Comparison of ENCODE assay signal across 26 cellular contexts in genomic region chr3:103963599-103963998, GRCh38.
"Had no signal": no experiment of that assay in that cellular context is flagged by ENCODE, and none has a peak within 500 bp of the region (broad histone marks: within the 10 kb centered on the region; RNA-seq: fewer than 3 reads in every experiment).

No MANE protein-coding gene starts in this region.

- FAIRE-seq: endothelial cell of umbilical vein, frontal cortex, TTC549 had no signal

- H3K36me3 ChIP-seq: ascending aorta, brain microvascular endothelial cell, heart left ventricle, left ventricle myocardium inferior, tibial artery, WERI-Rb-1 had no signal

- H2AFZ ChIP-seq: parathyroid adenoma had no signal

- DNase-seq: activated CD4-positive, alpha-beta T cell treated with anti-CD3 and anti-CD28 coated beads for 1 hour; activated CD4-positive, alpha-beta T cell treated with anti-CD3 and anti-CD28 coated beads, Interleukin-2, amount 50 U/mL, for 1 hour; activated CD8-positive, alpha-beta T cell treated with anti-CD3 and anti-CD28 coated beads, Interleukin-2, amount 10 ng/mL, durations not matched to agents 7 days and 5 days; activated gamma-delta T cell; brain microvascular endothelial cell; caudate nucleus; dermis blood vessel endothelial cell; effector memory CD4-positive, alpha-beta T cell; immature natural killer cell; left ventricle myocardium inferior; nucleus accumbens; right cardiac atrium; stimulated activated CD4-positive, alpha-beta T cell treated with anti-CD3 and anti-CD28 coated beads, Interleukin-12 subunit alpha, Interleukin-12 subunit beta, amount 100 ng/mL, for 4 hours; stimulated activated CD4-positive, alpha-beta T cell treated with anti-CD3 and anti-CD28 coated beads, Interleukin-4, amount 100 ng/mL, for 4 hours; stimulated activated naive CD8-positive, alpha-beta T cell treated with anti-CD3 and anti-CD28 coated beads, Interleukin-15, Interleukin-2, amounts not matched to agents 100 U/mL and 50 U/mL, for 24 hours; substantia nigra; T-cell; tibial artery; WERI-Rb-1 had no signal

- H3K9me3 ChIP-seq: ascending aorta, heart left ventricle, left ventricle myocardium inferior, tibial artery had no signal

- ATAC-seq: activated CD8-positive, alpha-beta T cell treated with anti-CD3 and anti-CD28 coated beads, Interleukin-2, amount 10 ng/mL, durations not matched to agents 7 days and 5 days; esophagus mucosa; heart left ventricle; right cardiac atrium; stimulated activated naive CD8-positive, alpha-beta T cell treated with anti-CD3 and anti-CD28 coated beads, Interleukin-15, Interleukin-2, amounts not matched to agents 100 U/mL and 50 U/mL, for 24 hours; T-cell had no signal

- H3K79me2 ChIP-seq: parathyroid adenoma had no signal

- H3K27me3 ChIP-seq: ascending aorta, brain microvascular endothelial cell, heart left ventricle, tibial artery had no signal

- H3K9ac ChIP-seq: parathyroid adenoma had no signal

- H3K4me3 ChIP-seq: ascending aorta, heart left ventricle, left ventricle myocardium inferior, tibial artery had no signal

- H3K27ac ChIP-seq: ascending aorta, brain microvascular endothelial cell, heart left ventricle, left ventricle myocardium inferior, parathyroid adenoma, tibial artery, WERI-Rb-1 had no signal

- H3K4me1 ChIP-seq: ascending aorta, heart left ventricle, left ventricle myocardium inferior, parathyroid adenoma, tibial artery had no signal
